18 cellular contexts compared by ENCODE assay signal in genomic region chr1:18721776-18722175, GRCh38.
DNase-seq lines count a peak whose midpoint lies in the region; ATAC-seq, FAIRE-seq and TF ChIP-seq lines count a peak whose summit lies in the region.
"Had no signal": no experiment of that assay in that cellular context is flagged by ENCODE, and none has a peak within 500 bp of the region (broad histone marks: within the 10 kb centered on the region; RNA-seq: fewer than 3 reads in every experiment).

No MANE protein-coding gene starts in this region.

- no peak for DNase-seq in WERI-Rb-1
- DNase-seq in H1 (ENCODE audit: low read depth in 1 of 2, low spot score in 2 of 2) = no peak
- no peak for DNase-seq in CD1c-positive myeloid dendritic cell (ENCODE audit: extremely low spot score)
- no peak for DNase-seq in ovary
- DNase-seq: Calu3; CD4-positive, alpha-beta memory T cell; COR-L47; DMS79 treated with DMSO at 0.1 percent for 48 hours; GF-D8; GOT3; H7; HCEC 1CT had no signal

- no peak for FAIRE-seq in H1 (lab: Jason Lieb, UNC)
- FAIRE-seq: GM12891, GM18507 had no signal

- H3K14ac ChIP-seq in H1 (ENCODE audit: insufficient read length) = no peak overlapping the region

- no peaks in the 10 kb centered on the region for H3K79me2 ChIP-seq in H1 (ENCODE audit: control insufficient read depth in 1 of 2, insufficient read depth in 2 of 2, low read length in 2 of 2)

- H3K4me3 ChIP-seq in BLaER1 (no peak overlapping the region), WERI-Rb-1 (ENCODE audit: low read depth, low read length) (peak overlapping the region; percentile 19; the same call in 1 of the 2 replicates), H1 (ENCODE audit: extremely low read depth in 1 of 4, insufficient read depth in 2 of 4, low read depth in 3 of 4, low read length in 4 of 4) (no peak overlapping the region), ovary (no peak overlapping the region)
- no peak overlapping the region for H3K4me3 ChIP-seq in BLaER1 treated with 17β-estradiol and CSF1 and Interleukin-3, amounts not matched to agents 10 nM and 100 nM

- TF ChIP-seq POLR2A in H1 (IDR thresholded peaks at IDR 0.05; ENCODE audit: control extremely low read depth in 1 of 2, low read depth in 2 of 2, low read length in 2 of 2) (no peak), ovary (IDR thresholded peaks at IDR 0.05) (no peak)

- no peak overlapping the region for H2BK120ac ChIP-seq in H1 (replicated peaks; ENCODE audit: low read depth, low read length)

- intact Hi-C loops in ovary (cut with DNase I) = no loop called here

- no peak overlapping the region for H3K23ac ChIP-seq in H1 (ENCODE audit: insufficient read length)

- no peak overlapping the region; the same call in 1 of the 2 replicates for H2BK12ac ChIP-seq in H1 (ENCODE audit: low read depth, low read length)

- peaks cover 39% of the 10 kb centered on the region for H4K20me1 ChIP-seq in BLaER1
- peaks cover 0 to 52% (median 26%) of the 10 kb centered on the region in 11 experiments; a peak in 15 of 22 replicates for H4K20me1 ChIP-seq in BLaER1 treated with 17β-estradiol and CSF1 and Interleukin-3, amounts not matched to agents 10 nM and 100 nM
- peaks cover 0 to 3% of the 10 kb centered on the region in 2 experiments for H4K20me1 ChIP-seq in H1 (replicated peaks in 1 of 2; ENCODE audit: control insufficient read depth in 1 of 2, insufficient read depth in 2 of 2, low read length in 2 of 2)

- H3K9me3 ChIP-seq in BLaER1 = no peaks in the 10 kb centered on the region
- no peaks in the 10 kb centered on the region for H3K9me3 ChIP-seq in BLaER1 treated with 17β-estradiol and CSF1 and Interleukin-3, amounts not matched to agents 10 nM and 100 nM (replicated peaks in 1 of 11)
- no peaks in the 10 kb centered on the region for H3K9me3 ChIP-seq in WERI-Rb-1 (ENCODE audit: severe bottlenecking)
- H3K9me3 ChIP-seq in H1 (ENCODE audit: insufficient read depth in 2 of 2, low read depth in 1 of 2, low read length in 1 of 2) = no peaks in the 10 kb centered on the region
- H3K9me3 ChIP-seq in ovary = no peaks in the 10 kb centered on the region

- H3K27me3 ChIP-seq in BLaER1 = peaks cover 56% of the 10 kb centered on the region
- peaks cover 40 to 78% (median 56%) of the 10 kb centered on the region in 11 experiments for H3K27me3 ChIP-seq in BLaER1 treated with 17β-estradiol and CSF1 and Interleukin-3, amounts not matched to agents 10 nM and 100 nM
- H3K27me3 ChIP-seq in WERI-Rb-1 (ENCODE audit: insufficient read depth, low read depth, severe bottlenecking) = no peaks in the 10 kb centered on the region
- peaks cover 14 to 43% (median 34%) of the 10 kb centered on the region in 4 experiments for H3K27me3 ChIP-seq in H1 (replicated peaks in 1 of 4; ENCODE audit: control insufficient read depth in 3 of 4, extremely low read depth in 1 of 4, insufficient read depth in 3 of 4, low read length in 3 of 4)
- H3K27me3 ChIP-seq in ovary = no peaks in the 10 kb centered on the region

- peaks cover 2% of the 10 kb centered on the region; the same call in 1 of the 2 replicates for H3K23me2 ChIP-seq in H1 (ENCODE audit: low read depth, low read length)

- ATAC-seq in HG02678 (IDR thresholded peaks at IDR 0.05; ENCODE audit: unreplicated experiment) (no peak), HG03520 (IDR thresholded peaks at IDR 0.05; ENCODE audit: unreplicated experiment) (no peak)

- no peak for TF ChIP-seq CTCF in WERI-Rb-1 (IDR thresholded peaks at IDR 0.05; ENCODE audit: low read depth, low read length)
- no peak for TF ChIP-seq CTCF in H1 (IDR thresholded peaks at IDR 0.05; ENCODE audit: control extremely low read depth in 1 of 3, insufficient read depth in 1 of 3, low read depth in 1 of 3, low read length in 3 of 3)
- no peak for TF ChIP-seq CTCF in ovary (IDR thresholded peaks at IDR 0.05)

- no peak for TF ChIP-seq EP300 in H1 (IDR thresholded peaks at IDR 0.05; ENCODE audit: borderline replicate concordance in 1 of 2, low read depth in 2 of 2, low read length in 2 of 2)
- TF ChIP-seq EP300 in ovary (IDR thresholded peaks at IDR 0.05) = no peak

- H3K18ac ChIP-seq in H1 (ENCODE audit: extremely low read depth, low read length) = no peak overlapping the region

- H3K4me2 ChIP-seq in BLaER1 = peak overlapping the region; percentile 91
- H3K4me2 ChIP-seq in BLaER1 treated with 17β-estradiol and CSF1 and Interleukin-3, amounts not matched to agents 10 nM and 100 nM = peak overlapping the region in 9 of 11 experiments; percentile 24 to 88 (median 77); a peak in 17 of 22 replicates
- no peak overlapping the region for H3K4me2 ChIP-seq in H1 (ENCODE audit: insufficient read depth in 1 of 2, low read depth in 2 of 2, low read length in 2 of 2)

- WGBS in H1 (ENCODE audit: extremely low coverage in 1 of 2, insufficient coverage in 1 of 2, insufficient read length in 1 of 2, insufficient replicate concordance in 2 of 2, low coverage in 1 of 2, low lambda C conversion rate in 2 of 2, missing lambda C conversion rate in 1 of 2), 2 experiments = 77% methylated on average over 1 of the region's 1 CpG; no CpG with 5 or more reads in 1 of the 2 experiments
- 71 to 89% (median 76%) methylated on average over 1 of the region's 1 CpG for WGBS in ovary, 3 donors

- no peaks in the 10 kb centered on the region for H3K36me3 ChIP-seq in BLaER1
- H3K36me3 ChIP-seq in BLaER1 treated with 17β-estradiol and CSF1 and Interleukin-3, amounts not matched to agents 10 nM and 100 nM = no peaks in the 10 kb centered on the region
- H3K36me3 ChIP-seq in WERI-Rb-1 = no peaks in the 10 kb centered on the region
- H3K36me3 ChIP-seq in H1 (ENCODE audit: control insufficient read depth in 2 of 4, insufficient read depth in 4 of 4, low read length in 3 of 4) = no peaks in the 10 kb centered on the region
- no peaks in the 10 kb centered on the region for H3K36me3 ChIP-seq in ovary

- POLR2A ChIA-PET in H1 (lab: Charles Lee; ENCODE audit: partially characterized antibody) = interaction anchor here (0.6 to 1.1 kb wide), 4 partner anchors 9 to 129 kb away, joined by 3 read pairs; no protein-coding TSS in a partner anchor

- H2BK20ac ChIP-seq in H1 (ENCODE audit: low read length) = no peak overlapping the region

- no peak overlapping the region for H3K27ac ChIP-seq in BLaER1
- no peak overlapping the region for H3K27ac ChIP-seq in BLaER1 treated with 17β-estradiol and CSF1 and Interleukin-3, amounts not matched to agents 10 nM and 100 nM
- no peak overlapping the region; the same call in 1 of the 2 replicates for H3K27ac ChIP-seq in WERI-Rb-1
- H3K27ac ChIP-seq in H1 (ENCODE audit: low read depth, low read length) = no peak overlapping the region
- H3K27ac ChIP-seq in ovary = no peak overlapping the region

- H3K4me1 ChIP-seq in BLaER1 (peaks cover 69% of the 10 kb centered on the region), H1 (replicated peaks in 1 of 4; ENCODE audit: control insufficient read depth in 3 of 4, insufficient read depth in 4 of 4, low read length in 3 of 4) (peaks cover 0 to 13% (median 3%) of the 10 kb centered on the region in 4 experiments; a peak in 4 of 7 replicates), ovary (ENCODE audit: insufficient read depth) (no peaks in the 10 kb centered on the region)
- H3K4me1 ChIP-seq in BLaER1 treated with 17β-estradiol and CSF1 and Interleukin-3, amounts not matched to agents 10 nM and 100 nM = peaks cover 7 to 70% (median 54%) of the 10 kb centered on the region in 10 experiments; a peak in 18 of 20 replicates

- H3K9ac ChIP-seq in BLaER1 = no peak overlapping the region
- H3K9ac ChIP-seq in BLaER1 treated with 17β-estradiol and CSF1 and Interleukin-3, amounts not matched to agents 10 nM and 100 nM = 0 out of 22 replicates have a peak overlapping the region, but pooled peaks of 1 of the 11 experiments have one; percentile 15
- no peak overlapping the region for H3K9ac ChIP-seq in H1 (replicated peaks in 1 of 4; ENCODE audit: extremely low read depth in 1 of 4, low read depth in 3 of 4, low read length in 3 of 4)

- no peak overlapping the region for H2BK15ac ChIP-seq in H1 (ENCODE audit: low read length)

- no peaks in the 10 kb centered on the region for H3K79me1 ChIP-seq in H1 (ENCODE audit: low read depth, low read length)

- no peak overlapping the region for H2AFZ ChIP-seq in H1 (ENCODE audit: low read length)

- no peak overlapping the region for H3K4ac ChIP-seq in H1 (replicated peaks; ENCODE audit: insufficient read length, low read depth, low read length)

- TF ChIP-seq RAD21 in H1 (IDR thresholded peaks at IDR 0.05 in 1 of 2, conservative IDR thresholded peaks at IDR 0.05 in 1 of 2; ENCODE audit: low read depth in 2 of 2, low read length in 2 of 2) = no peak

- no peak overlapping the region for H3K56ac ChIP-seq in H1 (replicated peaks; ENCODE audit: insufficient read length, low read depth, low read length)

- H4K91ac ChIP-seq in H1 (replicated peaks; ENCODE audit: insufficient read length, low read length) = no peak overlapping the region

- H2BK5ac ChIP-seq in H1 (ENCODE audit: low read depth, low read length) = no peak overlapping the region

- CTCF ChIA-PET in H1 (lab: Charles Lee; ENCODE audit: partially characterized antibody) = interaction anchor here (0.8 to 4.5 kb wide), 13 partner anchors 9 to 154 kb away, joined by 3 to 36 read pairs (median 5); no protein-coding TSS in a partner anchor

- H2AK5ac ChIP-seq in H1 (ENCODE audit: low read depth, low read length) = 0 out of 2 replicates have a peak overlapping the region, but pooled peaks have one; percentile 65

- H4K8ac ChIP-seq in H1 (ENCODE audit: extremely low read depth, insufficient read depth, low read length) = no peak overlapping the region

- H4K5ac ChIP-seq in H1 (ENCODE audit: insufficient read length, low read depth, low read length) = no peak overlapping the region

TF ChIP-seq in H1, 55 proteins besides CTCF, POLR2A, EP300 and RAD21 (continues in another document):
- TF ChIP-seq SAP30 (IDR thresholded peaks at IDR 0.05; ENCODE audit: insufficient read depth, insufficient replicate concordance, low read length) (no peak), SUZ12 (IDR thresholded peaks at IDR 0.05; ENCODE audit: low read length) (no peak), ASH2L (IDR thresholded peaks at IDR 0.05; ENCODE audit: low read length) (no peak), PHF8 (conservative IDR thresholded peaks at IDR 0.05; ENCODE audit: low read depth, low read length) (no peak), CHD2 (IDR thresholded peaks at IDR 0.05; ENCODE audit: low read length) (no peak), FOSL1 (IDR thresholded peaks at IDR 0.05; ENCODE audit: insufficient read depth, low read depth, low read length) (no peak), E2F6 (IDR thresholded peaks at IDR 0.05) (no peak)

Comparison
In these comparisons a context has a peak if more than half of its experiments do, and no peak if none do; other contexts are left out.
1. H3K4me2 ChIP-seq: peak in BLaER1 (single experiment) and BLaER1 treated with 17β-estradiol and CSF1 and Interleukin-3, amounts not matched to agents 10 nM and 100 nM (9 of 11); none in H1 (0 of 2).